ENCODE assay signal across 8 cellular contexts in genomic region chr17:56679148-56679766, GRCh38.
DNase-seq lines count a peak whose midpoint lies in the region; ATAC-seq and TF ChIP-seq lines count a peak whose summit lies in the region.

No MANE protein-coding gene starts in this region.

- no peak overlapping the region for H3K27ac ChIP-seq in SU-DHL-6 (ENCODE audit: low read depth, low read length)
- H3K27ac ChIP-seq in foreskin keratinocyte, result no peak overlapping the region
- no peak overlapping the region for H3K27ac ChIP-seq in parathyroid adenoma

- H3K79me2 ChIP-seq in SU-DHL-6 (ENCODE audit: insufficient read depth, low read length), result no peaks in the 10 kb centered on the region
- no peaks in the 10 kb centered on the region for H3K79me2 ChIP-seq in parathyroid adenoma

- peaks cover 49% of the 10 kb centered on the region for H3K4me1 ChIP-seq in foreskin keratinocyte
- H3K4me1 ChIP-seq in parathyroid adenoma, result no peaks in the 10 kb centered on the region

- TF ChIP-seq CTCF in SU-DHL-6 (IDR thresholded peaks at IDR 0.05; ENCODE audit: insufficient read depth, low read length, poor library complexity, severe bottlenecking) (peak; percentile 57), foreskin keratinocyte (conservative IDR thresholded peaks at IDR 0.05) (peak; percentile 66), parathyroid adenoma (IDR thresholded peaks at IDR 0.05) (peak; percentile 39)

- no peak overlapping the region for H3K4me3 ChIP-seq in SU-DHL-6 (ENCODE audit: insufficient read depth, low read length, poor library complexity, severe bottlenecking)
- peak overlapping the region; percentile 22 for H3K4me3 ChIP-seq in parathyroid adenoma (ENCODE audit: low read depth, low read length)

- no peaks in the 10 kb centered on the region for H4K20me1 ChIP-seq in SU-DHL-6 (ENCODE audit: low read depth, low read length)

- no peaks in the 10 kb centered on the region for H3K36me3 ChIP-seq in SU-DHL-6 (ENCODE audit: low read length)
- no peaks in the 10 kb centered on the region for H3K36me3 ChIP-seq in parathyroid adenoma (ENCODE audit: control insufficient read depth, insufficient read depth, low read length)

- no peaks in the 10 kb centered on the region for H3K9me3 ChIP-seq in SU-DHL-6 (ENCODE audit: insufficient read depth, low read length)
- H3K9me3 ChIP-seq in parathyroid adenoma (ENCODE audit: control insufficient read depth, low read length), result no peaks in the 10 kb centered on the region

- H3K9me2 ChIP-seq in SU-DHL-6 (replicated peaks; ENCODE audit: insufficient read depth, low read length), result no peaks in the 10 kb centered on the region

- H3K9ac ChIP-seq in SU-DHL-6 (ENCODE audit: low read length) (no peak overlapping the region), parathyroid adenoma (no peak overlapping the region)

- H3K27me3 ChIP-seq in SU-DHL-6 (ENCODE audit: low read length) (no peaks in the 10 kb centered on the region), foreskin keratinocyte (no peaks in the 10 kb centered on the region), parathyroid adenoma (ENCODE audit: control insufficient read depth, insufficient read depth, low read length) (no peaks in the 10 kb centered on the region)

- peak; percentile 32 for ATAC-seq in HG02798 (IDR thresholded peaks at IDR 0.05; ENCODE audit: poor library complexity, unreplicated experiment)
- peak; percentile 35 for ATAC-seq in foreskin keratinocyte
- ATAC-seq in HG03439 (IDR thresholded peaks at IDR 0.05; ENCODE audit: unreplicated experiment), result no peak
- ATAC-seq in GM18519 (IDR thresholded peaks at IDR 0.05; ENCODE audit: low FRiP score, unreplicated experiment), result no peak

- H2AFZ ChIP-seq in SU-DHL-6 (ENCODE audit: low read depth, low read length, severe bottlenecking), result no peak overlapping the region
- peak overlapping the region; percentile 36 for H2AFZ ChIP-seq in parathyroid adenoma

- DNase-seq in D341Med (ENCODE audit: low spot score) (peak; percentile 78), foreskin keratinocyte (peak in 1 of 2 donors; percentile 51), SHP77 (lab: John Stamatoyannopoulos, UW) (no peak)

- H3K4me2 ChIP-seq in SU-DHL-6 (ENCODE audit: low read depth, low read length, poor library complexity, severe bottlenecking) (no peak overlapping the region), parathyroid adenoma (ENCODE audit: low read length) (peak overlapping the region; percentile 37)

- H3F3A ChIP-seq in SU-DHL-6 (ENCODE audit: insufficient read depth), result no peaks in the 10 kb centered on the region

Comparison
In these comparisons a context has a peak if more than half of its experiments do, and no peak if none do; other contexts are left out.
1. ATAC-seq: peak in HG02798 (single experiment) and foreskin keratinocyte (single experiment); none in HG03439 (single experiment) and GM18519 (single experiment).
2. Peak in every context shown above with its lines, with median percentiles within 50 percentile points of each other: CTCF ChIP-seq.